ENCODE assay signal across 9 cellular contexts in genomic region chr16:15960124-15960971, GRCh38. TPM values are rescaled to one million over a fixed set of nuclear protein-coding genes. Genes with fewer than 3 reads are reported as not detected.
DNase-seq lines count a peak whose midpoint lies in the region; ATAC-seq and TF ChIP-seq lines count a peak whose summit lies in the region.
"Had no signal": no experiment of that assay in that cellular context is flagged by ENCODE, and none has a peak within 500 bp of the region (broad histone marks: within the 10 kb centered on the region; RNA-seq: fewer than 3 reads in every experiment).

No MANE protein-coding gene starts in this region.

- H3K36me3 ChIP-seq in HEK293 (ENCODE audit: control insufficient read depth in 2 of 2, insufficient read depth in 1 of 2, low read length in 2 of 2) (peaks cover 0 to 2% of the 10 kb centered on the region in 2 experiments; a peak in 1 of 3 replicates), ectodermal cell (ENCODE audit: control insufficient read depth, insufficient read depth, low read length) (no peaks in the 10 kb centered on the region), sigmoid colon (no peaks in the 10 kb centered on the region)

- no peak overlapping the region for H3K4me3 ChIP-seq in HEK293 (ENCODE audit: low read depth, low read length)
- no peak overlapping the region for H3K4me3 ChIP-seq in ectodermal cell (ENCODE audit: insufficient read depth, low read depth, low read length)
- H3K4me3 ChIP-seq in sigmoid colon: no peak overlapping the region

- no peak for TF ChIP-seq CTCF in HEK293 (tag by site-specific recombination; IDR thresholded peaks at IDR 0.05)
- no peak for TF ChIP-seq CTCF in RWPE1 (conservative IDR thresholded peaks at IDR 0.05; ENCODE audit: low read depth)
- no peak for TF ChIP-seq CTCF in sigmoid colon (IDR thresholded peaks at IDR 0.05)

- intact Hi-C loops in sigmoid colon (cut with DNase I): no loop called here

- ATAC-seq in GM19023 (IDR thresholded peaks at IDR 0.05; ENCODE audit: unreplicated experiment): no peak

- no peak overlapping the region for H3K27ac ChIP-seq in HEK293 (ENCODE audit: extremely low read depth, low read depth, low read length)
- H3K27ac ChIP-seq in RWPE1: peak overlapping the region; percentile 54
- H3K27ac ChIP-seq in ectodermal cell (ENCODE audit: insufficient read depth, low read depth, low read length, poor library complexity, severe bottlenecking): peak overlapping the region; percentile 6
- peak overlapping the region; percentile 36 to 66 (median 53) for H3K27ac ChIP-seq in sigmoid colon

- H3K4me1 ChIP-seq in HEK293 (ENCODE audit: control insufficient read depth, insufficient read depth, low read length) (no peaks in the 10 kb centered on the region), ectodermal cell (ENCODE audit: control insufficient read depth, insufficient read depth, low read length) (peaks cover 6% of the 10 kb centered on the region), sigmoid colon (peaks cover 0 to 74% (median 59%) of the 10 kb centered on the region in 4 donors)

- CTCF ChIA-PET in HEK293 (lab: Yijun Ruan, JAX) (no interaction called here), RWPE1 (lab: Yijun Ruan, JAX) (no interaction called here)

- POLR2A ChIA-PET in HEK293 (lab: Yijun Ruan, JAX) (interaction anchor here (0.5 kb wide), 1 partner anchor 44 kb away, joined by 3 read pairs; no protein-coding TSS in a partner anchor), RWPE1 (lab: Yijun Ruan, JAX; ENCODE audit: low non-redundant PET) (no interaction called here)

- TF ChIP-seq EP300 in sigmoid colon (IDR thresholded peaks at IDR 0.05): no peak

- 91 to 92% methylated on average over 12 of the region's 12 CpGs for WGBS in ectodermal cell, 2 experiments
- 88% methylated on average over 12 of the region's 12 CpGs for WGBS in sigmoid colon, 2 donors

- no peak for TF ChIP-seq POLR2A in sigmoid colon (IDR thresholded peaks at IDR 0.05)

- H3K9me3 ChIP-seq in HEK293 (ENCODE audit: control insufficient read depth, insufficient read depth, low read depth, low read length) (no peaks in the 10 kb centered on the region), ectodermal cell (ENCODE audit: control insufficient read depth, low read length) (no peaks in the 10 kb centered on the region), sigmoid colon (no peaks in the 10 kb centered on the region)

- no peak for DNase-seq in RWPE1 (ENCODE audit: low spot score)
- no peak for DNase-seq in sigmoid colon
- no peak for DNase-seq in NCI-H1436 (lab: John Stamatoyannopoulos, UW)
- DNase-seq in NCI-H524 (lab: John Stamatoyannopoulos, UW): no peak
- DNase-seq: DMS79, SIG-M5 had no signal

- no peaks in the 10 kb centered on the region for H3K27me3 ChIP-seq in ectodermal cell (ENCODE audit: control insufficient read depth, insufficient read depth, low read length, poor library complexity, severe bottlenecking)
- no peaks in the 10 kb centered on the region for H3K27me3 ChIP-seq in sigmoid colon

TF ChIP-seq in HEK293, 187 proteins besides CTCF, POLR2A, EP300 and RAD21:
- no peak for TF ChIP-seq ZNF544 (tag by site-specific recombination; IDR thresholded peaks at IDR 0.05)
- no peak for TF ChIP-seq ZBTB10 (tag by site-specific recombination; IDR thresholded peaks at IDR 0.05)
- TF ChIP-seq ZNF664 (tag by site-specific recombination; IDR thresholded peaks at IDR 0.05): peak; percentile 86
- no peak for TF ChIP-seq ZNF404 (tag by site-specific recombination; IDR thresholded peaks at IDR 0.05)
- TF ChIP-seq GFI1B (tag by site-specific recombination; IDR thresholded peaks at IDR 0.05): no peak

RNA-seq across cellular contexts. Expression of gene ABCC1, which starts 10.9 kb away (rescaled TPM):
- 41.7 TPM for polyA plus RNA-seq in ectodermal cell (2013, experiment 1 of 4)
- 47.0 TPM for polyA plus RNA-seq in ectodermal cell (2013, experiment 2 of 4)
- polyA plus RNA-seq in ectodermal cell (2013, experiment 3 of 4): 31.2 TPM
- polyA plus RNA-seq in ectodermal cell (2013, experiment 4 of 4): 36.4 TPM
- 10 to 100 TPM; 22.5 to 51.8 (median 32.5) TPM for total RNA-seq in sigmoid colon
- 10 to 100 TPM in 1 of 3 donors, 1 to 10 TPM in 2; 1.8 to 17.6 (median 1.8) TPM for polyA plus RNA-seq in sigmoid colon
